Comparison of ENCODE assay signal across 8 cellular contexts in the genomic region with DNA sequence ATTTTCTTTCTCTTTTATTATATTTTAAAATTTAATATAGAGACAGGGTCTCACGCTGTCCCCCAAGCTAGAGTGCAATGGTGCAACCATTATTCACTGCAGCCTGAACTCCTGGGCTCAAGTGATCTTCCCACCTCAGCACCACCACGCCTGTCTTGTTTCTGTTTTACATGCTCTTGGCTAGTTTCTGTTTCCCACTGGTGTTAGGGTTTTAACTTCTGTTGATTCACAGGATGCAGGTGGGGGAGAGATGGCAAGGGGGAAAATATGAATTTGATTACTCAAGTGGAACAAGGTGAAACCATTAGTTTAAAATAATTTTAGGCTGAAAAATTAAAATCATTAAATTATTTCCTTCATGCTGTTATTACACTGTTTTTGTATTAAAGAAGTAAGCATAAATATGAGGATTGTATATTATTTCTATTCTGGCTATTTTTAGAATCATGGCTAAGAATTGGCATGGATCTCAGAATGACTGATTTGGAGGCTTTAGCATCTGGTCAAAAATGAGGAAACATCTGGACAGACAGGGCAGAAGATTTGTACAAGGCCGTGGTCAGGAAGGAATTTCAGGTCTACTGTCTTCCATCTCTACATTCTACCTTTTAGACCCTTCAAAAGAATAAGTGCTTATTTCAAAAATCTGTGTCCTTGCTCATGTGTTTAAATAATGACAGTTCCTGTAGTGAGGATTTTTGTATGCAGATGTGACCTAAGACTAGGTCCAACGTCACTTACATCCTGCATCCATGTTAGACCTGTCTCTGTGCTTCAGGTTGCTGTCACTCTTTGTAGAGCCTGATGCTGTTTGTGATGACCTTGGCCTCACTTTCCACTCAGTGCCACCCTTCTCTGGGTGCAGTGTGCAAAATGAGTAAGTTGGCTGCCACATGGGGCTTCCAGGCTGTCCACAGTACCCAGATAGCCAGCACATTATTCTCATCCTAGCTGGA.
DNase-seq lines count a peak whose midpoint lies in the region; ATAC-seq and TF ChIP-seq lines count a peak whose summit lies in the region.
"Had no signal": no experiment of that assay in that cellular context is flagged by ENCODE, and none has a peak within 500 bp of the region (broad histone marks: within the 10 kb centered on the region; RNA-seq: fewer than 3 reads in every experiment).

No MANE protein-coding gene starts in this region.

- no peak overlapping the region for H3K4me3 ChIP-seq in fibroblast of mammary gland (ENCODE audit: control insufficient read depth, low read depth, low read length)

- DNase-seq in fibroblast of mammary gland (ENCODE audit: low read depth) (peak; percentile 35), pons (ENCODE audit: low spot score) (no peak), HPDE6-E6E7 (ENCODE audit: extremely low spot score) (no peak), NCI-H146 (lab: John Stamatoyannopoulos, UW) (no peak)
- DNase-seq: NCI-H345 had no signal

- TF ChIP-seq CTCF in fibroblast of mammary gland (conservative IDR thresholded peaks at IDR 0.05; ENCODE audit: control insufficient read depth, insufficient read depth, low read depth, low read length) = no peak

- peak; percentile 55 for ATAC-seq in GM18867 (IDR thresholded peaks at IDR 0.05; ENCODE audit: unreplicated experiment)
- ATAC-seq in GM21619 (IDR thresholded peaks at IDR 0.05; ENCODE audit: unreplicated experiment) = peak; percentile 52
- ATAC-seq in HG03432 (IDR thresholded peaks at IDR 0.05; ENCODE audit: unreplicated experiment) = peak; percentile 69
